In genomic region chr22:39170825-39171622, GRCh38 we compare ENCODE assay signal across 8 cellular contexts. TPM values are rescaled to one million over a fixed set of nuclear protein-coding genes. Genes with fewer than 3 reads are reported as not detected.
DNase-seq lines count a peak whose midpoint lies in the region; ATAC-seq, FAIRE-seq and TF ChIP-seq lines count a peak whose summit lies in the region.

No MANE protein-coding gene starts in this region.

- intact Hi-C loops in activated CD4-positive, alpha-beta memory T cell treated with anti-CD3 and anti-CD28 coated beads for 36 hours (cut with micrococcal nuclease) = loop anchor here (1.0 to 5.0 kb wide), 4 partner anchors 36 to 361 kb away; partner anchors contain the start of gene RPS19BP1
- intact Hi-C loops in dorsolateral prefrontal cortex (cut with DNase I) = loop anchor here (1.0 to 5.0 kb wide), 4 partner anchors 145 to 360 kb away; no protein-coding TSS in a partner anchor

- no peaks in the 10 kb centered on the region for H3K9me3 ChIP-seq in mesenchymal stem cell (ENCODE audit: control insufficient read depth, low read length)

- peak overlapping the region; percentile 37 for H3K4me3 Mint-ChIP-seq in activated CD4-positive, alpha-beta memory T cell treated with anti-CD3 and anti-CD28 coated beads for 36 hours

- H3K18ac ChIP-seq in mesenchymal stem cell (ENCODE audit: low read depth in 1 of 2, low read length in 2 of 2) = peak overlapping the region in 1 of 2 experiments; percentile 83

- no peak overlapping the region for H3K4me2 ChIP-seq in mesenchymal stem cell (ENCODE audit: low read length, poor library complexity, severe bottlenecking)

- H3K27me3 ChIP-seq in dorsolateral prefrontal cortex = no peaks in the 10 kb centered on the region
- peaks cover 0 to 22% of the 10 kb centered on the region in 2 experiments for H3K27me3 ChIP-seq in mesenchymal stem cell (ENCODE audit: control insufficient read depth in 1 of 2, insufficient read depth in 1 of 2, low read length in 2 of 2)

- H3K23ac ChIP-seq in mesenchymal stem cell (ENCODE audit: low read length in 2 of 2) = no peak overlapping the region

- peak overlapping the region; percentile 11 for H2AK5ac ChIP-seq in mesenchymal stem cell (ENCODE audit: low read length, severe bottlenecking)

- H2AFZ ChIP-seq in mesenchymal stem cell (ENCODE audit: low read depth, low read length) = no peak overlapping the region

- FAIRE-seq in G401.6 (lab: Jason Lieb, UNC) = peak; percentile 81

- H2BK15ac ChIP-seq in mesenchymal stem cell (ENCODE audit: low read depth, poor library complexity, severe bottlenecking) = peak overlapping the region; percentile 76

- peak overlapping the region in 1 of 2 experiments; percentile 64 for H3K14ac ChIP-seq in mesenchymal stem cell (ENCODE audit: low read length in 2 of 2)

- DNase-seq in NCI-H69 (lab: John Stamatoyannopoulos, UW) (peak; percentile 84), dorsolateral prefrontal cortex (peak; percentile 76 to 93 (median 84)), mesenchymal stem cell (peak; percentile 71)
- DNase-seq in activated CD4-positive, alpha-beta memory T cell treated with anti-CD3 and anti-CD28 coated beads for 36 hours = peak; percentile 91
- DNase-seq in stimulated activated CD8-positive, alpha-beta memory T cell treated with anti-CD3 and anti-CD28 coated beads, Interleukin-15, amount 100 ng/mL, for 48 hours (ENCODE audit: low read depth in 2 of 2) = peak; percentile 73 to 74

- peaks cover 6% of the 10 kb centered on the region for H3K79me1 ChIP-seq in mesenchymal stem cell (replicated peaks; ENCODE audit: low read length, poor library complexity, severe bottlenecking)

- H4K8ac ChIP-seq in mesenchymal stem cell (ENCODE audit: low read length) = no peak overlapping the region

- peaks cover 40% of the 10 kb centered on the region for H3K4me1 Mint-ChIP-seq in activated CD4-positive, alpha-beta memory T cell treated with anti-CD3 and anti-CD28 coated beads for 36 hours (ENCODE audit: low read depth)

- no peak overlapping the region for H2BK120ac ChIP-seq in mesenchymal stem cell (ENCODE audit: low read depth, low read length)

- H3K9ac ChIP-seq in mesenchymal stem cell (ENCODE audit: low read length) = peak overlapping the region; percentile 17

- no peaks in the 10 kb centered on the region for H3K36me3 ChIP-seq in mesenchymal stem cell (ENCODE audit: control insufficient read depth in 1 of 2, insufficient read depth in 2 of 2, low read depth in 1 of 2, low read length in 2 of 2)

- POLR2A ChIA-PET in activated CD4-positive, alpha-beta memory T cell treated with anti-CD3 and anti-CD28 coated beads for 36 hours (lab: Charles Lee) = interaction anchor here (0.6 to 2.6 kb wide), 4 partner anchors 136 to 147 kb away, joined by 3 to 18 read pairs (median 4); partner anchors contain the start of gene RPL3

- CTCF ChIA-PET in activated CD4-positive, alpha-beta memory T cell treated with anti-CD3 and anti-CD28 coated beads for 36 hours (lab: Charles Lee) = interaction anchor here (0.6 to 6.2 kb wide), 51 partner anchors 9 to 358 kb away, joined by 3 to 113 read pairs (median 4); partner anchors contain the start of genes CBX7 and RPL3

- H3K4me3 ChIP-seq in dorsolateral prefrontal cortex = peak overlapping the region in 41 of 59 donors; percentile 1 to 57 (median 29)
- no peak overlapping the region for H3K4me3 ChIP-seq in mesenchymal stem cell (ENCODE audit: insufficient read depth in 1 of 2, low read depth in 1 of 2, low read length in 2 of 2)

- H3K9me3 Mint-ChIP-seq in activated CD4-positive, alpha-beta memory T cell treated with anti-CD3 and anti-CD28 coated beads for 36 hours = no peaks in the 10 kb centered on the region

- ATAC-seq in HG03066 (IDR thresholded peaks at IDR 0.05; ENCODE audit: low read depth, unreplicated experiment) = peak; percentile 63
- ATAC-seq in GM21360 (IDR thresholded peaks at IDR 0.05; ENCODE audit: unreplicated experiment) = no peak

- H3K27ac Mint-ChIP-seq in activated CD4-positive, alpha-beta memory T cell treated with anti-CD3 and anti-CD28 coated beads for 36 hours = peak overlapping the region; percentile 43

- peak overlapping the region; percentile 30 for H4K91ac ChIP-seq in mesenchymal stem cell (ENCODE audit: low read length)

- peak overlapping the region in 1 of 2 experiments; percentile 74 for H2BK12ac ChIP-seq in mesenchymal stem cell (ENCODE audit: low read length in 2 of 2)

- H3K27ac ChIP-seq in dorsolateral prefrontal cortex (peak overlapping the region in 4 of 59 donors; percentile 6 to 28 (median 24)), mesenchymal stem cell (ENCODE audit: low read length, poor library complexity, severe bottlenecking) (peak overlapping the region; percentile 1)

- TF ChIP-seq CTCF in dorsolateral prefrontal cortex (IDR thresholded peaks at IDR 0.05 in 54 of 56, conservative IDR thresholded peaks at IDR 0.05 in 2 of 56; ENCODE audit: low read depth in 1 of 56, partially characterized antibody in 56 of 56) = peak; percentile 95 to 99 (median 98)

- no peaks in the 10 kb centered on the region for H3K36me3 Mint-ChIP-seq in activated CD4-positive, alpha-beta memory T cell treated with anti-CD3 and anti-CD28 coated beads for 36 hours

- WGBS in mesenchymal stem cell = 35% methylated on average over 25 of the region's 28 CpGs

- H3K4ac ChIP-seq in mesenchymal stem cell (ENCODE audit: low read depth in 1 of 2, low read length in 2 of 2) = peak overlapping the region in 1 of 2 experiments; percentile 30

- H3K4me1 ChIP-seq in mesenchymal stem cell (ENCODE audit: control insufficient read depth, insufficient read depth, low read depth, low read length) = peaks cover 46% of the 10 kb centered on the region

- peak overlapping the region; percentile 50 for H2BK5ac ChIP-seq in mesenchymal stem cell (ENCODE audit: low read depth, low read length, poor library complexity, severe bottlenecking)

- H3K27me3 Mint-ChIP-seq in activated CD4-positive, alpha-beta memory T cell treated with anti-CD3 and anti-CD28 coated beads for 36 hours = peaks cover 1% of the 10 kb centered on the region

RNA-seq across cellular contexts. Expression of gene CBX7, which starts 18.5 kb away (rescaled TPM):
- 10 to 100 TPM; 35.7 to 37.7 TPM for total RNA-seq in activated CD4-positive, alpha-beta memory T cell treated with anti-CD3 and anti-CD28 coated beads for 36 hours
- 100 to 1,000 TPM; 112 to 229 (median 170) TPM for total RNA-seq in dorsolateral prefrontal cortex
- polyA plus RNA-seq in mesenchymal stem cell (2013, experiment 1 of 2) = 2.0 TPM
- polyA plus RNA-seq in mesenchymal stem cell (2013, experiment 2 of 2) = 1.6 TPM

Comparison
In these comparisons a context has a peak if more than half of its experiments do, and no peak if none do; other contexts are left out.
1. H3K4me3 ChIP-seq: peak in dorsolateral prefrontal cortex (41 of 59); none in mesenchymal stem cell (0 of 2).
2. Peak in every context shown above with its lines, with median percentiles within 50 percentile points of each other: DNase-seq.